Comparison of ENCODE assay signal across 7 cellular contexts in the genomic region with DNA sequence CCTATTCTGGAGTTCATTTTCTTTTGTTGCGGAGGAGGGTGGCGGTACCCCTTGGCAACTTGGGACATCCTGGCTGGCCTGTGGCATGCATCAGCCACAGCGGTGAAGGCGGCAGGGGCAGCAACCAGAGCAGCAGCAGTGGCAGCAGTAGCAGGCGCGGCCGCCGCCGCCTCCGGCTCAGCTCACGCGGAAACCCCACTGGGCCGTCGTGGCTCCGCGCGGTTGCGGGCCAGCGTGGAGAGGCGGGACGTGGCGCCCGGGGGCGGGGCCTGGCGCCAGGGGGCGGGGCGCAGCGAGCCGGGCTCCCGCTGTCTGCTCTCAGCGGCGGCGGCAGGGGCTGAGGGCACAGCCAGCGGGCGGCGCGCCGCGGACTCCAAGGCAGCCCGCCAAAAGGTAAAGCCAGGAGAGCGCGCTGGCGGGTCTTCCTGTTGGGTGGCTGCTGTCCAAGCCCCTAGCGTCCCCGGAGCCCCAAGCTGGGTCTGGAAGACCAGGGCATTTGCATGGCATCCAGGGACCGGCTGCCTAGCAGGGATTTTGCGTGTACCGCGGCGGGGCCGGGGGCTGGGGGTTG.
A peak's percentile ranks its signal among the peaks of the same experiment; 100 is the strongest.
DNase-seq lines count a peak whose midpoint lies in the region; ATAC-seq, FAIRE-seq and TF ChIP-seq lines count a peak whose summit lies in the region.

No MANE protein-coding gene starts in this region.

- BruUV-seq in PC-3 (replicated peaks; lab: Mats Ljungman, UMichigan): no TSS peak

- no peaks in the 10 kb centered on the region for H3K4me1 ChIP-seq in PC-3 (ENCODE audit: insufficient read depth, low read length)

- H2AFZ ChIP-seq in PC-3 (ENCODE audit: low read length): no peak overlapping the region

- no peak for TF ChIP-seq POLR2A in GM12891 (IDR thresholded peaks at IDR 0.05; ENCODE audit: low read depth, low read length)

- no peaks in the 10 kb centered on the region for H3F3A ChIP-seq in PC-3 (ENCODE audit: low read length, unreplicated experiment)

- H4K20me1 ChIP-seq in PC-3 (ENCODE audit: low read length): no peaks in the 10 kb centered on the region

- intact Hi-C loops in PC-3 (cut with micrococcal nuclease) (no loop called here), head of caudate nucleus (cut with DNase I) (no loop called here)

- peak; percentile 50 for ATAC-seq in GM21381 (IDR thresholded peaks at IDR 0.05; ENCODE audit: unreplicated experiment)
- ATAC-seq in PC-3: peak; percentile 49
- ATAC-seq in GM19351 (IDR thresholded peaks at IDR 0.05; ENCODE audit: unreplicated experiment): no peak

- no peaks in the 10 kb centered on the region for H3K36me3 ChIP-seq in PC-3 (ENCODE audit: low read depth, low read length)

- H3K9me3 ChIP-seq in PC-3 (ENCODE audit: low read length): no peaks in the 10 kb centered on the region

- POLR2A ChIA-PET in PC-3 (lab: Charles Lee; ENCODE audit: unreplicated experiment): no interaction called here

- no peak for FAIRE-seq in GM12891 (lab: Jason Lieb, UNC)

- H3K27me3 ChIP-seq in PC-3 (ENCODE audit: low read length): peaks cover 84% of the 10 kb centered on the region

- no peak overlapping the region for H3K9ac ChIP-seq in PC-3 (ENCODE audit: low read length)

- H3K79me2 ChIP-seq in PC-3 (ENCODE audit: low read length): no peaks in the 10 kb centered on the region

- no peak overlapping the region for H3K4me3 ChIP-seq in PC-3 (ENCODE audit: low read length)

- no peaks in the 10 kb centered on the region for H3K9me2 ChIP-seq in PC-3 (replicated peaks; ENCODE audit: low read length)

- CTCF ChIA-PET in PC-3 (lab: Charles Lee): no interaction called here

- DNase-seq in PC-3 (no peak), head of caudate nucleus (peak; percentile 4 to 86 (median 69)), pons (ENCODE audit: low spot score) (peak; percentile 9), GM12891 (ENCODE audit: insufficient read length, low spot score) (no peak), GM19238 (ENCODE audit: insufficient read length, low spot score) (no peak)

- no peak overlapping the region for H3K4me2 ChIP-seq in PC-3 (ENCODE audit: low read length)

- no peak for TF ChIP-seq CTCF in PC-3 (conservative IDR thresholded peaks at IDR 0.05; ENCODE audit: low read depth, low read length)

- no peak overlapping the region for H3K27ac ChIP-seq in PC-3 (ENCODE audit: low read length)

TF ChIP-seq in GM12891, 5 proteins besides CTCF, POLR2A, EP300 and RAD21:
- no peak for TF ChIP-seq PAX5 (IDR thresholded peaks at IDR 0.05; ENCODE audit: insufficient read depth, low read length, severe bottlenecking)
- no peak for TF ChIP-seq SPI1 (IDR thresholded peaks at IDR 0.05; ENCODE audit: low read depth, low read length)
- TF ChIP-seq POLR2AphosphoS5 (IDR thresholded peaks at IDR 0.05; ENCODE audit: low read depth, low read length): no peak
- TF ChIP-seq TAF1 (IDR thresholded peaks at IDR 0.05; ENCODE audit: low read depth, low read length): no peak
- TF ChIP-seq POU2F2 (IDR thresholded peaks at IDR 0.05; ENCODE audit: low read depth, low read length): no peak

Comparison
In these comparisons a context has a peak if more than half of its experiments do, and no peak if none do; other contexts are left out.
1. DNase-seq: peak in head of caudate nucleus (42 of 42) and pons (single experiment); none in PC-3 (single experiment), GM12891 (single experiment) and GM19238 (single experiment).